Comparison of ENCODE assay signal across 7 cellular contexts in the genomic region with DNA sequence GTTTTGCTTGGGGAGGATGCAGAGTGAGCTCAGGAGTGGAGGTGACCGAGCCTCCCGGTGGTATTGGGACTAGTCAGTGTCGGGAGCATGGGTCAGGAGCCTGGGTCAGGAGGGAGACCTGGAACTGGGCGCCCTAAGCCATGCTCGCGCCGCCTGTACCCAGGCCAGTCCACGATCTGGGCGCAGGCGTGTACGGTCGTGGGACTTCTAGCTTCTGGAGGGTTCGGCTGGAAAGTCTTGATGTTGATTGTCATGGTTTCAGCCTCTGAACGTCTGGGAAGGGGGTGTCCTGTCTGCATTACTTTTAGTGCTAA. TPM values are rescaled to one million over a fixed set of nuclear protein-coding genes. Genes with fewer than 3 reads are reported as not detected.
A peak's percentile ranks its signal among the peaks of the same experiment; 100 is the strongest.
DNase-seq lines count a peak whose midpoint lies in the region; ATAC-seq and TF ChIP-seq lines count a peak whose summit lies in the region.

No MANE protein-coding gene starts in this region.

- POLR2A ChIA-PET in GM10248 (lab: Yijun Ruan, JAX) = interaction anchor here (0.6 to 2.2 kb wide), 3 partner anchors 27 to 272 kb away, joined by 4 to 17 read pairs (median 16); a partner anchor contains a TSS

- no peaks in the 10 kb centered on the region for H3K27me3 ChIP-seq in endodermal cell (ENCODE audit: control insufficient read depth, insufficient read depth, low read length, poor library complexity, severe bottlenecking)
- no peaks in the 10 kb centered on the region for H3K27me3 ChIP-seq in rectal smooth muscle tissue (ENCODE audit: control insufficient read depth, insufficient read depth, low read length)

- H3K4me1 ChIP-seq in endodermal cell (ENCODE audit: control insufficient read depth, insufficient read depth, low read length) (no peaks in the 10 kb centered on the region), rectal smooth muscle tissue (ENCODE audit: control insufficient read depth, insufficient read depth, low read length) (peaks cover 3% of the 10 kb centered on the region)

- H3K27ac ChIP-seq in endodermal cell (ENCODE audit: low read depth, low read length) (peak overlapping the region; percentile 100), rectal smooth muscle tissue (ENCODE audit: low read depth, low read length) (peak overlapping the region; percentile 97)

- no peak overlapping the region for H3K4me3 ChIP-seq in endodermal cell (ENCODE audit: low read length)
- no peak overlapping the region for H3K4me3 ChIP-seq in rectal smooth muscle tissue (ENCODE audit: low read length)

- TF ChIP-seq CTCF in endodermal cell (conservative IDR thresholded peaks at IDR 0.05) (no peak), GM10248 (IDR thresholded peaks at IDR 0.05; ENCODE audit: control extremely low read depth, extremely low read depth, low read depth, missing control alignments) (no peak)

- DNase-seq in endodermal cell (no peak), NCI-H1694 treated with DMSO at 0.1 percent for 48 hours (lab: John Stamatoyannopoulos, UW) (no peak), GM10248 (ENCODE audit: extremely low spot score) (no peak), GF-D8 (lab: John Stamatoyannopoulos, UW) (no peak)

- no peaks in the 10 kb centered on the region for H3K27me3 Mint-ChIP-seq in endodermal cell (ENCODE audit: insufficient read depth)

- no peaks in the 10 kb centered on the region for H3K9me3 Mint-ChIP-seq in endodermal cell

- 0 to 1% methylated on average over 3 to 13 of the region's 14 CpGs for WGBS in endodermal cell (ENCODE audit: insufficient coverage in 1 of 2, insufficient read length in 1 of 2), 2 experiments

- H3K4me1 Mint-ChIP-seq in endodermal cell = peaks cover 13% of the 10 kb centered on the region

- CTCF ChIA-PET in GM10248 (lab: Yijun Ruan, JAX) = interaction anchor here (0.6 to 3.4 kb wide), 11 partner anchors 9 to 435 kb away, joined by 3 to 23 read pairs (median 5); a partner anchor contains a TSS

- ATAC-seq in GM21528 (IDR thresholded peaks at IDR 0.05; ENCODE audit: low FRiP score, unreplicated experiment) (peak; percentile 23), HG03460 (IDR thresholded peaks at IDR 0.05; ENCODE audit: unreplicated experiment) (peak; percentile 18)

- H3K36me3 ChIP-seq in endodermal cell (ENCODE audit: control insufficient read depth, insufficient read depth, low read length) = peaks cover 25% of the 10 kb centered on the region
- peaks cover 1% of the 10 kb centered on the region for H3K36me3 ChIP-seq in rectal smooth muscle tissue (ENCODE audit: control insufficient read depth, insufficient read depth, low read length)

- H3K9me3 ChIP-seq in endodermal cell (ENCODE audit: control insufficient read depth, low read length) = no peaks in the 10 kb centered on the region

- no peak overlapping the region for H3K4me3 Mint-ChIP-seq in endodermal cell

- no peak overlapping the region for H3K27ac Mint-ChIP-seq in endodermal cell

- no peak overlapping the region for H3K9ac ChIP-seq in endodermal cell (ENCODE audit: extremely low read depth, low read length, poor library complexity, severe bottlenecking)
- peak overlapping the region; percentile 96 for H3K9ac ChIP-seq in rectal smooth muscle tissue (ENCODE audit: low read length)

- peaks cover 21% of the 10 kb centered on the region for H3K36me3 Mint-ChIP-seq in endodermal cell (ENCODE audit: low read depth)

RNA-seq across cellular contexts. Expression of a gene that starts 0.2 kb away (rescaled TPM):
- total RNA-seq in endodermal cell = 100 to 1,000 TPM; 209 to 458 TPM
- 122 TPM for polyA plus RNA-seq in endodermal cell (2013, experiment 1 of 2)
- polyA plus RNA-seq in endodermal cell (2013, experiment 2 of 2) = 108 TPM

RNA-seq across cellular contexts. Expression of a gene that starts 28.0 kb away (rescaled TPM):
- total RNA-seq in endodermal cell = 10 to 100 TPM; 11.4 to 15.5 TPM
- polyA plus RNA-seq in endodermal cell (2013, experiment 1 of 2) = 7.8 TPM
- 7.5 TPM for polyA plus RNA-seq in endodermal cell (2013, experiment 2 of 2)
